17 cellular contexts compared by ENCODE assay signal in the genomic region with DNA sequence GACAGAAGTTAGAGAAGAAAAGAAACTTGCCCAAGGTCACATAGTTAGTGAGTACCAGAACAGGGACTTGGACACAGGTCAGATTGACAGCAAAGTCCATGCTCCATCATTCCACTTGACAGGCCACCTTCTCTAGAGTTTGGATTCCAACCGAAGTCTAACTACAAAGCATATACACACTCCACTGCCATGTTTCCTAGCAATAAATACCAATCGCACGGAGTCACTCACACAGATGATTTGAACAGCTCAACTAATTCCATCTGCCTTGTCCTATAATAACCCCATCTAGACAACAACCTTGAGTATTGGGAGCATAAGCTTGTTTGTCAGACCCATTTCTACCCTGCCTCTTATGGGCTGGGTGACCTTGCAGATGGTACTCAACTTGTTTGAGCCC.
DNase-seq lines count a peak whose midpoint lies in the region; ATAC-seq and TF ChIP-seq lines count a peak whose summit lies in the region.
"Had no signal": no experiment of that assay in that cellular context is flagged by ENCODE, and none has a peak within 500 bp of the region (broad histone marks: within the 10 kb centered on the region; RNA-seq: fewer than 3 reads in every experiment).

No MANE protein-coding gene starts in this region.

- TF ChIP-seq CTCF in HFFc6 (IDR thresholded peaks at IDR 0.05) (no peak), hepatocyte (IDR thresholded peaks at IDR 0.05; ENCODE audit: poor library complexity) (no peak)

- H3K36me3 Mint-ChIP-seq in HFFc6 (ENCODE audit: low read depth), result no peaks in the 10 kb centered on the region
- H3K36me3 Mint-ChIP-seq: CD4-positive, alpha-beta memory T cell had no signal

- no peaks in the 10 kb centered on the region for H3K79me2 ChIP-seq in hepatocyte

- no peak overlapping the region for H3K4me3 ChIP-seq in hepatocyte
- H3K4me3 ChIP-seq: GM12878, GM23248 had no signal

- H3K27ac Mint-ChIP-seq in HFFc6, result peak overlapping the region; percentile 63; the same call in 1 of the 2 replicates

- H2AFZ ChIP-seq in hepatocyte, result no peak overlapping the region
- H2AFZ ChIP-seq: GM23248 had no signal

- no peak overlapping the region for H3K4me3 Mint-ChIP-seq in HFFc6
- H3K4me3 Mint-ChIP-seq: CD4-positive, alpha-beta memory T cell had no signal

- WGBS in hepatocyte (ENCODE audit: low lambda C conversion rate, missing lambda C conversion rate), result 48% methylated on average over 3 of the region's 3 CpGs

- H3K4me2 ChIP-seq in hepatocyte, result no peak overlapping the region

- no peaks in the 10 kb centered on the region for H4K20me1 ChIP-seq in hepatocyte (ENCODE audit: insufficient read depth, poor library complexity, severe bottlenecking)

- peaks cover 8% of the 10 kb centered on the region for H3K4me1 Mint-ChIP-seq in HFFc6 (ENCODE audit: low read depth)
- H3K4me1 Mint-ChIP-seq: CD4-positive, alpha-beta memory T cell had no signal

- H3K36me3 ChIP-seq in hepatocyte (replicated peaks; ENCODE audit: insufficient read depth, low read depth), result no peaks in the 10 kb centered on the region

- no peak for ATAC-seq in GM21723 (IDR thresholded peaks at IDR 0.05; ENCODE audit: unreplicated experiment)
- ATAC-seq: GM12878, HepG2 had no signal

- H3K9me3 Mint-ChIP-seq in HFFc6, result no peaks in the 10 kb centered on the region

- H3K27ac ChIP-seq in hepatocyte, result peak overlapping the region; percentile 11
- H3K27ac ChIP-seq: C4-2B, GM23248 had no signal

- no peaks in the 10 kb centered on the region for H3K27me3 ChIP-seq in hepatocyte

- no peaks in the 10 kb centered on the region for H3K4me1 ChIP-seq in hepatocyte (ENCODE audit: insufficient read depth)

- no peaks in the 10 kb centered on the region for H3K9me2 ChIP-seq in hepatocyte (replicated peaks; ENCODE audit: insufficient read depth)

- peak; percentile 42 for DNase-seq in HFFc6
- DNase-seq in SW480 (ENCODE audit: low spot score), result peak; percentile 32
- peak; percentile 44 for DNase-seq in hepatocyte (ENCODE audit: low spot score)
- DNase-seq in NCI-H2081 treated with DMSO at 0.1 percent for 48 hours (lab: John Stamatoyannopoulos, UW), result no peak
- DNase-seq in activated T-cell treated with anti-CD3 and anti-CD28 coated beads, Interleukin-2, amount 50 U/mL, for 48 hours, result no peak
- DNase-seq: ACHN; AML-193; CD4-positive, alpha-beta memory T cell; DMS153; DMS79; GM23248; HCEC 1CT; KG1 had no signal

- no peaks in the 10 kb centered on the region for H3K9me3 ChIP-seq in hepatocyte (ENCODE audit: low read depth)

- peaks cover 4% of the 10 kb centered on the region for H3K27me3 Mint-ChIP-seq in HFFc6 (ENCODE audit: insufficient read depth)

Comparison
In these comparisons a context has a peak if more than half of its experiments do, and no peak if none do; other contexts are left out.
1. DNase-seq: peak in HFFc6 (single experiment), SW480 (single experiment) and hepatocyte (single experiment); none in NCI-H2081 treated with DMSO at 0.1 percent for 48 hours (single experiment) and activated T-cell treated with anti-CD3 and anti-CD28 coated beads, Interleukin-2, amount 50 U/mL, for 48 hours (0 of 2).